In the genomic region with DNA sequence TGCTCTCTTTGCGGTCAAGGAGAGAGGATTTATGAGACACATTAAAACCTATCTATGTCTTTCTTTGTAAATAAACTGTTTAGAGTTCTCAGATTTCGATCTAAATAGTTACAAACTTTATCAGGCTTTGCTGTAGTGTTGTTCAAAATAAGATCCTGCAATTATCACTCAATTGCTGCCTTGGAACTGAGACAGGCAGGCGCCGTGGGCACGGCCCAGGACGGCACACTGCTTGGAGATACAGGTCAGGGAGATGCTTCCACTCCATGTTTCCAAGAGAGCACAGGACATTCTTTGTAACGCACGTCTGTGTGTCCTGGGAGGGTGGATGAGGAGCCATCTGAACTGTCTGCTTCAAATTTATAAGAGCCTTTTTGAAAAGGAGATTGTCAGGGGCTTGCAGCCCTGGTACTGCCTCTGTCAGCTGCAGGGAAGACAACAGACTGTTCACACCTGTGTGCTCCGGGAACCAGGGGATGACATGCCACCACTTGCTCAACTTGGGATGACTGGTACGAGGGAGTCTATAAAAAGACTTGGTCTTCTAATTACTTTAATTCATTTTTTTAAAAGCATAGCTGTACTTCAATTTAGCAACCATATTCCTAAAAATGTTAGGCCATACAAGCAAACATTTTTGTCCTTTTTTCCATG, we compare ENCODE assay signal across 29 cellular contexts.
"Had no signal": no experiment of that assay in that cellular context is flagged by ENCODE, and none has a peak within 500 bp of the region (broad histone marks: within the 10 kb centered on the region; RNA-seq: fewer than 3 reads in every experiment).

No MANE protein-coding gene starts in this region.

- H3K27ac Mint-ChIP-seq: activated CD4-positive, alpha-beta memory T cell treated with anti-CD3 and anti-CD28 coated beads for 36 hours; activated CD4-positive, alpha-beta T cell treated with anti-CD3 and anti-CD28 coated beads, Interleukin-2, amount 10 ng/mL, durations not matched to agents 24 days and 14 days; activated T-helper 1 cell treated with anti-CD3 and anti-CD28 coated beads, Interleukin-12 subunit alpha, Interleukin-12 subunit beta, Interleukin-2, Interleukin-4 antibody, amounts not matched to agents 30 ng/mL and 10 ng/mL and 1 ng/mL, durations not matched to agents 14 hours and 24 hours and 36 hours; dendritic cell treated with granulocyte-macrophage colony-stimulating factor and Interleukin-4, amounts not matched to agents 40 ng/mL and 50 ng/mL, for 4 days; nephron; stimulated activated naive B cell treated with anti-CD40 and anti-IgM and Interleukin-4, amounts not matched to agents 10 μg/mL and 1 μg/mL and 100 μg/mL, for 72 hours had no signal

- H3K27me3 ChIP-seq: brain microvascular endothelial cell, gastrocnemius medialis, hepatocyte, neutrophil, right lobe of liver, suprapubic skin, tibial artery, upper lobe of right lung had no signal

- H3K4me1 ChIP-seq: gastrocnemius medialis, right lobe of liver, suprapubic skin, tibial artery, upper lobe of right lung had no signal

- H3K9me3 ChIP-seq: gastrocnemius medialis, neutrophil, right lobe of liver, suprapubic skin, tibial artery, upper lobe of right lung had no signal

- H3K27me3 Mint-ChIP-seq: activated CD4-positive, alpha-beta memory T cell treated with anti-CD3 and anti-CD28 coated beads for 36 hours; activated CD4-positive, alpha-beta T cell treated with anti-CD3 and anti-CD28 coated beads, Interleukin-2, amount 10 ng/mL, durations not matched to agents 24 days and 14 days had no signal

- H3K4me3 ChIP-seq: gastrocnemius medialis, hepatocyte, right lobe of liver, suprapubic skin, tibial artery, upper lobe of right lung had no signal

- H3K4me1 Mint-ChIP-seq: nephron had no signal

- DNase-seq: activated CD4-positive, alpha-beta memory T cell treated with anti-CD3 and anti-CD28 coated beads for 36 hours; activated CD4-positive, alpha-beta T cell treated with anti-CD3 and anti-CD28 coated beads, Interleukin-2, amount 10 ng/mL, durations not matched to agents 24 days and 14 days; activated CD8-positive, alpha-beta memory T cell treated with anti-CD3 and anti-CD28 coated beads, Interleukin-2, amount 50 U/mL, for 4 hours; activated gamma-delta T cell; activated naive CD4-positive, alpha-beta T cell treated with anti-CD3 and anti-CD28 coated beads, Interleukin-2, amount 50 U/mL, for 16 hours; activated T-cell treated with anti-CD3 and anti-CD28 coated beads, Interleukin-2, amount 50 U/mL, for 1 hour; amniotic stem cell; brain microvascular endothelial cell; effector CD4-positive, alpha-beta T cell; gastrocnemius medialis; islet precursor cell; left cardiac atrium; left ventricle myocardium superior; right lobe of liver; stimulated activated CD4-positive, alpha-beta T cell treated with anti-CD3 and anti-CD28 coated beads, Interleukin-4, amount 100 ng/mL, for 4 hours; stimulated activated CD8-positive, alpha-beta memory T cell treated with anti-CD3 and anti-CD28 coated beads, Interleukin-4, amount 100 ng/mL, for 48 hours; stimulated activated naive B cell treated with anti-CD40 and anti-IgM and Interleukin-4, amounts not matched to agents 10 μg/mL and 1 μg/mL and 100 μg/mL, for 72 hours; T-helper 1 cell; tibial artery; upper lobe of right lung had no signal

- H3K36me3 ChIP-seq: brain microvascular endothelial cell, gastrocnemius medialis, neutrophil, right lobe of liver, suprapubic skin, tibial artery, upper lobe of right lung had no signal

- H3K36me3 Mint-ChIP-seq: activated CD4-positive, alpha-beta memory T cell treated with anti-CD3 and anti-CD28 coated beads for 36 hours; stimulated activated naive B cell treated with anti-CD40 and anti-IgM and Interleukin-4, amounts not matched to agents 10 μg/mL and 1 μg/mL and 100 μg/mL, for 72 hours had no signal

- H3K9me3 Mint-ChIP-seq: activated CD4-positive, alpha-beta memory T cell treated with anti-CD3 and anti-CD28 coated beads for 36 hours; activated CD4-positive, alpha-beta T cell treated with anti-CD3 and anti-CD28 coated beads, Interleukin-2, amount 10 ng/mL, durations not matched to agents 24 days and 14 days; activated T-helper 1 cell treated with anti-CD3 and anti-CD28 coated beads, Interleukin-12 subunit alpha, Interleukin-12 subunit beta, Interleukin-2, Interleukin-4 antibody, amounts not matched to agents 30 ng/mL and 10 ng/mL and 1 ng/mL, durations not matched to agents 14 hours and 24 hours and 36 hours; central memory CD8-positive, alpha-beta T cell; dendritic cell treated with granulocyte-macrophage colony-stimulating factor and Interleukin-4, amounts not matched to agents 40 ng/mL and 50 ng/mL, for 4 days; nephron; stimulated activated naive B cell treated with anti-CD40 and anti-IgM and Interleukin-4, amounts not matched to agents 10 μg/mL and 1 μg/mL and 100 μg/mL, for 72 hours had no signal

- ATAC-seq: activated CD4-positive, CD25-positive, alpha-beta regulatory T cell treated with anti-CD3 and anti-CD28 coated beads, Interleukin-2, amount 50 U/mL, for 24 hours; gastrocnemius medialis; left cardiac atrium; left ventricle myocardium superior; right lobe of liver; stimulated activated naive B cell treated with anti-CD40 and anti-IgM and Interleukin-4, amounts not matched to agents 10 μg/mL and 1 μg/mL and 100 μg/mL, for 72 hours; upper lobe of right lung had no signal

- H3K27ac ChIP-seq: brain microvascular endothelial cell, epithelial cell of prostate, gastrocnemius medialis, hepatocyte, neutrophil, right lobe of liver, suprapubic skin, tibial artery, upper lobe of right lung had no signal

- H3K4me3 Mint-ChIP-seq: activated CD4-positive, alpha-beta memory T cell treated with anti-CD3 and anti-CD28 coated beads for 36 hours; activated CD4-positive, alpha-beta T cell treated with anti-CD3 and anti-CD28 coated beads, Interleukin-2, amount 10 ng/mL, durations not matched to agents 24 days and 14 days; activated T-helper 1 cell treated with anti-CD3 and anti-CD28 coated beads, Interleukin-12 subunit alpha, Interleukin-12 subunit beta, Interleukin-2, Interleukin-4 antibody, amounts not matched to agents 30 ng/mL and 10 ng/mL and 1 ng/mL, durations not matched to agents 14 hours and 24 hours and 36 hours; central memory CD8-positive, alpha-beta T cell; dendritic cell treated with granulocyte-macrophage colony-stimulating factor and Interleukin-4, amounts not matched to agents 40 ng/mL and 50 ng/mL, for 4 days; nephron; stimulated activated naive B cell treated with anti-CD40 and anti-IgM and Interleukin-4, amounts not matched to agents 10 μg/mL and 1 μg/mL and 100 μg/mL, for 72 hours had no signal
